ENCODE assay signal across 14 cellular contexts in the genomic region with DNA sequence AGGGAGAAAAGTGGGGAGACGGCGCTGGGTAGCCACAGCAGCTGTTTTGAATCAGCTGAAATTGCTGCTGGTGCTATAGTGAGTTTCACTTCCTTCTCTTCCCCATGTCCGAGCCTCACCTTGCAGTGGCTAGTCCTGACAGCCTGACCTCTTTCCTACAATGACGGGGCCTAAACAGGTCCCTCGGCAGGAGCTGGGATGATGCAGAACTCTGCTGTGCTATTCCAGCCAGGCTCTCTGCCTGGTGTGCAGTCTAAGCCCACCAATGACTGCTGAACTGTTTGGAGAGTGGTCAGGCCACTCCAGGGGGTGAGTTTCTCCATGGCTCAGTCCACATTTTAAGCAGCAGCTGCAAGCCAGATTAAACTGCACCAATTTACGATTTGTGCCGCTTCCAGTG.
DNase-seq lines count a peak whose midpoint lies in the region; ATAC-seq and TF ChIP-seq lines count a peak whose summit lies in the region.
"Had no signal": no experiment of that assay in that cellular context is flagged by ENCODE, and none has a peak within 500 bp of the region (broad histone marks: within the 10 kb centered on the region; RNA-seq: fewer than 3 reads in every experiment).

No MANE protein-coding gene starts in this region.

- no peaks in the 10 kb centered on the region for H4K20me1 ChIP-seq in GM23338 (replicated peaks; ENCODE audit: insufficient read depth)

- H3K4me1 Mint-ChIP-seq in GM23338 = peaks cover 46% of the 10 kb centered on the region

- no peaks in the 10 kb centered on the region for H3K9me2 ChIP-seq in GM23338 (ENCODE audit: insufficient read depth)

- H3K27me3 ChIP-seq in GM23338 (ENCODE audit: insufficient read depth) = no peaks in the 10 kb centered on the region
- no peaks in the 10 kb centered on the region for H3K27me3 ChIP-seq in lower lobe of right lung (ENCODE audit: low read depth)
- no peaks in the 10 kb centered on the region for H3K27me3 ChIP-seq in vagina

- H3K4me2 ChIP-seq in GM23338 = no peak overlapping the region
- H3K4me2 ChIP-seq: smooth muscle cell had no signal

- no peak overlapping the region for H3K4me3 ChIP-seq in GM23338
- no peak overlapping the region for H3K4me3 ChIP-seq in lower lobe of right lung
- H3K4me3 ChIP-seq in vagina = no peak overlapping the region
- H3K4me3 ChIP-seq: smooth muscle cell had no signal

- H3K9me3 ChIP-seq in lower lobe of right lung = no peaks in the 10 kb centered on the region
- no peaks in the 10 kb centered on the region for H3K9me3 ChIP-seq in vagina

- H3K36me3 Mint-ChIP-seq in GM23338 (ENCODE audit: low read depth) = no peaks in the 10 kb centered on the region

- peak; percentile 57 for DNase-seq in CD1c-positive myeloid dendritic cell (ENCODE audit: extremely low spot score)
- DNase-seq in GM23338 (ENCODE audit: low spot score) = no peak
- DNase-seq in NOMO-1 treated with DMSO at 0.1 percent for 48 hours (lab: John Stamatoyannopoulos, UW; ENCODE audit: unreplicated experiment) = peak; percentile 71
- no peak for DNase-seq in lower lobe of right lung
- no peak for DNase-seq in NCI-H187 (lab: John Stamatoyannopoulos, UW)
- no peak for DNase-seq in NCI-H1417 treated with DMSO at 0.1 percent for 48 hours (lab: John Stamatoyannopoulos, UW)
- no peak for DNase-seq in stimulated activated CD8-positive, alpha-beta memory T cell treated with anti-CD3 and anti-CD28 coated beads, Interleukin-4, amount 100 ng/mL, for 48 hours
- DNase-seq in vagina (ENCODE audit: extremely low spot score in 2 of 2) = no peak
- DNase-seq: activated CD8-positive, alpha-beta memory T cell treated with anti-CD3 and anti-CD28 coated beads, Interleukin-2, amount 50 U/mL, for 4 hours; foreskin melanocyte; left cardiac atrium; NCI-H1105 treated with DMSO at 0.1 percent for 48 hours; NCI-H526 treated with DMSO at 0.1 percent for 48 hours had no signal

- no peak overlapping the region for H2AFZ ChIP-seq in GM23338

- intact Hi-C loops in lower lobe of right lung (cut with DNase I) = no loop called here
- intact Hi-C loops in vagina (cut with DNase I) = no loop called here

- H3F3A ChIP-seq in GM23338 (replicated peaks; ENCODE audit: low read depth) = no peaks in the 10 kb centered on the region

- no peaks in the 10 kb centered on the region for H3K36me3 ChIP-seq in GM23338 (ENCODE audit: insufficient read depth)
- H3K36me3 ChIP-seq in lower lobe of right lung = no peaks in the 10 kb centered on the region
- no peaks in the 10 kb centered on the region for H3K36me3 ChIP-seq in vagina

- H3K27ac Mint-ChIP-seq in GM23338 = peak overlapping the region; percentile 42; the same call in 1 of the 2 replicates

- peaks cover 36% of the 10 kb centered on the region for H3K4me1 ChIP-seq in GM23338 (ENCODE audit: insufficient read depth)
- H3K4me1 ChIP-seq in lower lobe of right lung = peaks cover 41% of the 10 kb centered on the region
- peaks cover 15% of the 10 kb centered on the region for H3K4me1 ChIP-seq in vagina

- TF ChIP-seq POLR2A in vagina (IDR thresholded peaks at IDR 0.05) = no peak

- ATAC-seq in GM23338 (no peak), lower lobe of right lung (peak; percentile 47 to 54)

- H3K9me3 Mint-ChIP-seq in GM23338 = no peaks in the 10 kb centered on the region

- no peak overlapping the region for H3K27ac ChIP-seq in GM23338 (ENCODE audit: low read depth)
- no peak overlapping the region for H3K27ac ChIP-seq in lower lobe of right lung
- H3K27ac ChIP-seq in vagina = no peak overlapping the region

- H3K27me3 Mint-ChIP-seq in GM23338 (ENCODE audit: insufficient read depth, low read depth, poor library complexity) = no peaks in the 10 kb centered on the region

- H3K4me3 Mint-ChIP-seq in GM23338 = no peak overlapping the region

- TF ChIP-seq CTCF in GM23338 (conservative IDR thresholded peaks at IDR 0.05; ENCODE audit: low read depth in 2 of 2) = no peak
- no peak for TF ChIP-seq CTCF in lower lobe of right lung (IDR thresholded peaks at IDR 0.05)
- TF ChIP-seq CTCF in vagina (IDR thresholded peaks at IDR 0.05) = no peak

- no peaks in the 10 kb centered on the region for H3K79me2 ChIP-seq in GM23338 (replicated peaks; ENCODE audit: insufficient read depth)

TF ChIP-seq in GM23338, 12 proteins besides CTCF, POLR2A, EP300 and RAD21 (continues in another document):
- TF ChIP-seq, protein P1, sequence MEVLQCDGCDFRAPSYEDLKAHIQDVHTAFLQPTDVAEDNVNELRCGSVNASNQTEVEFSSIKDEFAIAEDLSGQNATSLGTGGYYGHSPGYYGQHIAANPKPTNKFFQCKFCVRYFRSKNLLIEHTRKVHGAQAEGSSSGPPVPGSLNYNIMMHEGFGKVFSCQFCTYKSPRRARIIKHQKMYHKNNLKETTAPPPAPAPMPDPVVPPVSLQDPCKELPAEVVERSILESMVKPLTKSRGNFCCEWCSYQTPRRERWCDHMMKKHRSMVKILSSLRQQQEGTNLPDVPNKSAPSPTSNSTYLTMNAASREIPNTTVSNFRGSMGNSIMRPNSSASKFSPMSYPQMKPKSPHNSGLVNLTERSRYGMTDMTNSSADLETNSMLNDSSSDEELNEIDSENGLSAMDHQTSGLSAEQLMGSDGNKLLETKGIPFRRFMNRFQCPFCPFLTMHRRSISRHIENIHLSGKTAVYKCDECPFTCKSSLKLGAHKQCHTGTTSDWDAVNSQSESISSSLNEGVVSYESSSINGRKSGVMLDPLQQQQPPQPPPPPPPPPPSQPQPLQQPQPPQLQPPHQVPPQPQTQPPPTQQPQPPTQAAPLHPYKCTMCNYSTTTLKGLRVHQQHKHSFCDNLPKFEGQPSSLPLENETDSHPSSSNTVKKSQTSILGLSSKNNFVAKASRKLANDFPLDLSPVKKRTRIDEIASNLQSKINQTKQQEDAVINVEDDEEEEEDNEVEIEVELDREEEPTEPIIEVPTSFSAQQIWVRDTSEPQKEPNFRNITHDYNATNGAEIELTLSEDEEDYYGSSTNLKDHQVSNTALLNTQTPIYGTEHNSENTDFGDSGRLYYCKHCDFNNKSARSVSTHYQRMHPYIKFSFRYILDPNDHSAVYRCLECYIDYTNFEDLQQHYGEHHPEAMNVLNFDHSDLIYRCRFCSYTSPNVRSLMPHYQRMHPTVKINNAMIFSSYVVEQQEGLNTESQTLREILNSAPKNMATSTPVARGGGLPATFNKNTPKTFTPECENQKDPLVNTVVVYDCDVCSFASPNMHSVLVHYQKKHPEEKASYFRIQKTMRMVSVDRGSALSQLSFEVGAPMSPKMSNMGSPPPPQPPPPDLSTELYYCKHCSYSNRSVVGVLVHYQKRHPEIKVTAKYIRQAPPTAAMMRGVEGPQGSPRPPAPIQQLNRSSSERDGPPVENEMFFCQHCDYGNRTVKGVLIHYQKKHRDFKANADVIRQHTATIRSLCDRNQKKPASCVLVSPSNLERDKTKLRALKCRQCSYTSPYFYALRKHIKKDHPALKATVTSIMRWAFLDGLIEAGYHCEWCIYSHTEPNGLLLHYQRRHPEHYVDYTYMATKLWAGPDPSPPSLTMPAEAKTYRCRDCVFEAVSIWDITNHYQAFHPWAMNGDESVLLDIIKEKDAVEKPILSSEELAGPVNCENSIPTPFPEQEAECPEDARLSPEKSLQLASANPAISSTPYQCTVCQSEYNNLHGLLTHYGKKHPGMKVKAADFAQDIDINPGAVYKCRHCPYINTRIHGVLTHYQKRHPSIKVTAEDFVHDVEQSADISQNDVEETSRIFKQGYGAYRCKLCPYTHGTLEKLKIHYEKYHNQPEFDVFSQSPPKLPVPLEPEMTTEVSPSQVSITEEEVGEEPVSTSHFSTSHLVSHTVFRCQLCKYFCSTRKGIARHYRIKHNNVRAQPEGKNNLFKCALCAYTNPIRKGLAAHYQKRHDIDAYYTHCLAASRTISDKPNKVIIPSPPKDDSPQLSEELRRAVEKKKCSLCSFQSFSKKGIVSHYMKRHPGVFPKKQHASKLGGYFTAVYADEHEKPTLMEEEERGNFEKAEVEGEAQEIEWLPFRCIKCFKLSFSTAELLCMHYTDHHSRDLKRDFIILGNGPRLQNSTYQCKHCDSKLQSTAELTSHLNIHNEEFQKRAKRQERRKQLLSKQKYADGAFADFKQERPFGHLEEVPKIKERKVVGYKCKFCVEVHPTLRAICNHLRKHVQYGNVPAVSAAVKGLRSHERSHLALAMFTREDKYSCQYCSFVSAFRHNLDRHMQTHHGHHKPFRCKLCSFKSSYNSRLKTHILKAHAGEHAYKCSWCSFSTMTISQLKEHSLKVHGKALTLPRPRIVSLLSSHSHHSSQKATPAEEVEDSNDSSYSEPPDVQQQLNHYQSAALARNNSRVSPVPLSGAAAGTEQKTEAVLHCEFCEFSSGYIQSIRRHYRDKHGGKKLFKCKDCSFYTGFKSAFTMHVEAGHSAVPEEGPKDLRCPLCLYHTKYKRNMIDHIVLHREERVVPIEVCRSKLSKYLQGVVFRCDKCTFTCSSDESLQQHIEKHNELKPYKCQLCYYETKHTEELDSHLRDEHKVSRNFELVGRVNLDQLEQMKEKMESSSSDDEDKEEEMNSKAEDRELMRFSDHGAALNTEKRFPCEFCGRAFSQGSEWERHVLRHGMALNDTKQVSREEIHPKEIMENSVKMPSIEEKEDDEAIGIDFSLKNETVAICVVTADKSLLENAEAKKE (CRISPR knock-in tag; IDR thresholded peaks at IDR 0.05) = no peak
- TF ChIP-seq POLR2AphosphoS5 (IDR thresholded peaks at IDR 0.05; ENCODE audit: low read depth) (no peak), CREB1 (CRISPR knock-in tag; IDR thresholded peaks at IDR 0.05; ENCODE audit: low read depth) (no peak)
- TF ChIP-seq, protein P2, sequence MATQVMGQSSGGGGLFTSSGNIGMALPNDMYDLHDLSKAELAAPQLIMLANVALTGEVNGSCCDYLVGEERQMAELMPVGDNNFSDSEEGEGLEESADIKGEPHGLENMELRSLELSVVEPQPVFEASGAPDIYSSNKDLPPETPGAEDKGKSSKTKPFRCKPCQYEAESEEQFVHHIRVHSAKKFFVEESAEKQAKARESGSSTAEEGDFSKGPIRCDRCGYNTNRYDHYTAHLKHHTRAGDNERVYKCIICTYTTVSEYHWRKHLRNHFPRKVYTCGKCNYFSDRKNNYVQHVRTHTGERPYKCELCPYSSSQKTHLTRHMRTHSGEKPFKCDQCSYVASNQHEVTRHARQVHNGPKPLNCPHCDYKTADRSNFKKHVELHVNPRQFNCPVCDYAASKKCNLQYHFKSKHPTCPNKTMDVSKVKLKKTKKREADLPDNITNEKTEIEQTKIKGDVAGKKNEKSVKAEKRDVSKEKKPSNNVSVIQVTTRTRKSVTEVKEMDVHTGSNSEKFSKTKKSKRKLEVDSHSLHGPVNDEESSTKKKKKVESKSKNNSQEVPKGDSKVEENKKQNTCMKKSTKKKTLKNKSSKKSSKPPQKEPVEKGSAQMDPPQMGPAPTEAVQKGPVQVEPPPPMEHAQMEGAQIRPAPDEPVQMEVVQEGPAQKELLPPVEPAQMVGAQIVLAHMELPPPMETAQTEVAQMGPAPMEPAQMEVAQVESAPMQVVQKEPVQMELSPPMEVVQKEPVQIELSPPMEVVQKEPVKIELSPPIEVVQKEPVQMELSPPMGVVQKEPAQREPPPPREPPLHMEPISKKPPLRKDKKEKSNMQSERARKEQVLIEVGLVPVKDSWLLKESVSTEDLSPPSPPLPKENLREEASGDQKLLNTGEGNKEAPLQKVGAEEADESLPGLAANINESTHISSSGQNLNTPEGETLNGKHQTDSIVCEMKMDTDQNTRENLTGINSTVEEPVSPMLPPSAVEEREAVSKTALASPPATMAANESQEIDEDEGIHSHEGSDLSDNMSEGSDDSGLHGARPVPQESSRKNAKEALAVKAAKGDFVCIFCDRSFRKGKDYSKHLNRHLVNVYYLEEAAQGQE (IDR thresholded peaks at IDR 0.05; ENCODE audit: unreplicated experiment) = no peak

Comparison
In these comparisons a context has a peak if more than half of its experiments do, and no peak if none do; other contexts are left out.
1. DNase-seq: peak in CD1c-positive myeloid dendritic cell (single experiment) and NOMO-1 treated with DMSO at 0.1 percent for 48 hours (single experiment); none in GM23338 (single experiment), lower lobe of right lung (single experiment), NCI-H187 (0 of 2), NCI-H1417 treated with DMSO at 0.1 percent for 48 hours (single experiment), stimulated activated CD8-positive, alpha-beta memory T cell treated with anti-CD3 and anti-CD28 coated beads, Interleukin-4, amount 100 ng/mL, for 48 hours (single experiment) and vagina (0 of 2).